ENCODE assay signal across 8 cellular contexts in genomic region chr22:24230911-24231656, GRCh38. TPM values are rescaled to one million over a fixed set of nuclear protein-coding genes. Genes with fewer than 3 reads are reported as not detected.
DNase-seq lines count a peak whose midpoint lies in the region; ATAC-seq and TF ChIP-seq lines count a peak whose summit lies in the region.

No MANE protein-coding gene starts in this region.

- ATAC-seq in HG03460 (IDR thresholded peaks at IDR 0.05; ENCODE audit: unreplicated experiment) (no peak), GM21576 (IDR thresholded peaks at IDR 0.05; ENCODE audit: unreplicated experiment) (no peak), GM21423 (IDR thresholded peaks at IDR 0.05; ENCODE audit: unreplicated experiment) (no peak)

- peak; percentile 63 for TF ChIP-seq CTCF in chondrocyte (IDR thresholded peaks at IDR 0.05)
- TF ChIP-seq CTCF in neural crest cell (conservative IDR thresholded peaks at IDR 0.05) = peak; percentile 53

- H3K27me3 Mint-ChIP-seq in chondrocyte (ENCODE audit: low read depth) = no peaks in the 10 kb centered on the region
- no peaks in the 10 kb centered on the region for H3K27me3 Mint-ChIP-seq in neural crest cell (ENCODE audit: low read depth)

- H3K4me3 Mint-ChIP-seq in chondrocyte (ENCODE audit: unreplicated experiment) (no peak overlapping the region), neural crest cell (no peak overlapping the region)

- H3K9me3 Mint-ChIP-seq in chondrocyte (ENCODE audit: low read depth) = peaks cover 2% of the 10 kb centered on the region
- no peaks in the 10 kb centered on the region for H3K9me3 Mint-ChIP-seq in neural crest cell

- peak; percentile 47 for DNase-seq in NK-92 treated with Interleukin-12 subunit alpha and Interleukin-12 subunit beta, amount 100 ng/mL, for 24 hours (lab: John Stamatoyannopoulos, UW)
- no peak for DNase-seq in NK-92 (lab: John Stamatoyannopoulos, UW; ENCODE audit: unreplicated experiment)
- DNase-seq in activated CD4-positive, CD25-positive, alpha-beta regulatory T cell treated with anti-CD3 and anti-CD28 coated beads, Interleukin-2, amount 50 U/mL, for 16 hours (ENCODE audit: low read depth, low spot score) = peak; percentile 29
- no peak for DNase-seq in chondrocyte (ENCODE audit: low spot score)
- DNase-seq in neural crest cell (ENCODE audit: low read depth, low spot score) = peak; percentile 52

- H3K4me1 Mint-ChIP-seq in chondrocyte (ENCODE audit: low read depth) (no peaks in the 10 kb centered on the region), neural crest cell (no peaks in the 10 kb centered on the region)

- H3K36me3 Mint-ChIP-seq in chondrocyte (ENCODE audit: low read depth) (peaks cover 20% of the 10 kb centered on the region), neural crest cell (ENCODE audit: low read depth) (no peaks in the 10 kb centered on the region)

- H3K27ac Mint-ChIP-seq in chondrocyte (ENCODE audit: unreplicated experiment) = no peak overlapping the region
- peak overlapping the region; percentile 43 for H3K27ac Mint-ChIP-seq in neural crest cell (ENCODE audit: unreplicated experiment)

RNA-seq across cellular contexts. Expression of gene GGT5, which starts 13.8 kb away (rescaled TPM):
- 30.7 to 47.2 TPM (median 37.5 TPM) in 3 replicates for total RNA-seq in chondrocyte
- 0.56 and 0.59 TPM in 2 replicates for total RNA-seq in neural crest cell

RNA-seq across cellular contexts. Expression of gene SPECC1L, which starts 39.5 kb away (rescaled TPM):
- 78.7 to 92.6 TPM (median 91.3 TPM) in 3 replicates for total RNA-seq in chondrocyte
- total RNA-seq in neural crest cell = 121 and 123 TPM in 2 replicates

RNA-seq across cellular contexts. Expression of gene SUSD2, which starts 49.8 kb away (rescaled TPM):
- total RNA-seq in chondrocyte (0.34 to 1.00 TPM (median 0.65 TPM) in 3 replicates), neural crest cell (0.37 and 0.66 TPM in 2 replicates)

Comparison
In these comparisons a context has a peak if more than half of its experiments do, and no peak if none do; other contexts are left out.
1. DNase-seq: peak in NK-92 treated with Interleukin-12 subunit alpha and Interleukin-12 subunit beta, amount 100 ng/mL, for 24 hours (single experiment), activated CD4-positive, CD25-positive, alpha-beta regulatory T cell treated with anti-CD3 and anti-CD28 coated beads, Interleukin-2, amount 50 U/mL, for 16 hours (single experiment) and neural crest cell (single experiment); none in NK-92 (single experiment) and chondrocyte (single experiment).
2. RNA of gene GGT5, which starts 13.8 kb away (total RNA-seq): 30.7 to 47.2 TPM in chondrocyte; 0.56 to 0.59 TPM in neural crest cell; every median in the first group is over 10 times any median in the second.